ENCODE assay signal across 9 cellular contexts in the genomic region with DNA sequence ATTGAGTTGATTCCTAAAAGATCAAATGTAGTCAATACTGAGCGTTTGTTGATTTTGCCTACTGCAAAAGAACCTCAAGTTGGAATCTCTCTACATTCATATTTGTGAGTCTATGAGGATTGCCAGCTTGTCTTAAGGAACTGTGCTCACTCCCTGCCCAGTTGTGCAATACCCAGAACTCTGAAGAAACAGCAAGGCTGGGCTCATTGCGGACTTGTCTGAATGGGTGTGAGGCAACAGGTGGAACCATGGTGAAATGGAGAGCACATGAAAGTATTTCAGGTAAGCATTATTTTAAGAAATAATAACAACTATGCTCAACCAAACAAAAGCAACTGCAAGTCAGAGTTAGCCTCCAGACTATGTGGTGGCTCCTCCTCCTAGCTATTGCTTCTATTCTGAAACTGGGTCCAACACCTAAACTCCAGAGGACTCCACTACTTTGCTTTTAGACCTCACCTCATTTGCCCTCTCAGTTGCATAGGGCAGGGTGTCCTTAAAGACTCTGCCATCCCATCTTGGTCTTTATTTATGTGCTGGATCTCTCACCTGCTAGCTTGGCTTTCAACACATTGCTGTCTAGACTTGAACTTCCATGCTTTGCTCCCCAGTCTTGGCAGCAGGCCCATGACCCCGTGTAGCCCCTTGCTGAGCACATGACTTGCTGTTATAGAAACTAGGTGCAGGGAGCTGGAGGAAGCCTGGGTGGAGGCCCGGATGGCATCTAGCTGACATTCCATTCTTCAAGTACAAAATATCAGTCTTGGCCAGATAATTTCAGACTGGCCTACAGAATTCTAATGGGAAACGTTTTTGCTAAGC.
DNase-seq lines count a peak whose midpoint lies in the region; FAIRE-seq and TF ChIP-seq lines count a peak whose summit lies in the region.
"Had no signal": no experiment of that assay in that cellular context is flagged by ENCODE, and none has a peak within 500 bp of the region (broad histone marks: within the 10 kb centered on the region; RNA-seq: fewer than 3 reads in every experiment).

No MANE protein-coding gene starts in this region.

- DNase-seq in GM03348 (ENCODE audit: low spot score) (peak; percentile 12), SIG-M5 treated with dmso at 0.1 percent for 504 hours (lab: John Stamatoyannopoulos, UW; ENCODE audit: unreplicated experiment) (peak; percentile 75), glomerular visceral epithelial cell (ENCODE audit: extremely low spot score) (peak; percentile 58), trophoblast cell (peak; percentile 65 to 80), DMS53 treated with DMSO at 0.1 percent for 48 hours (lab: John Stamatoyannopoulos, UW; ENCODE audit: unreplicated experiment) (no peak), GM12891 (ENCODE audit: insufficient read length, low spot score) (no peak), GM10248 (ENCODE audit: extremely low spot score) (no peak), NCI-H187 (lab: John Stamatoyannopoulos, UW) (no peak)
- DNase-seq: NCI-H146 had no signal

- no peaks in the 10 kb centered on the region for H3K79me2 ChIP-seq in trophoblast cell (ENCODE audit: control insufficient read depth, insufficient read depth, low read length, poor library complexity)

- no peak overlapping the region for H2AK5ac ChIP-seq in trophoblast cell (ENCODE audit: low read length)

- H3K4me1 ChIP-seq in trophoblast cell (ENCODE audit: control insufficient read depth in 1 of 2, insufficient read depth in 2 of 2, low read length in 2 of 2): peaks cover 0 to 4% of the 10 kb centered on the region in 2 experiments

- no CpG with 5 or more reads among the region's 5 CpGs for WGBS in trophoblast cell (ENCODE audit: extremely low coverage, insufficient coverage, insufficient read length)

- no peak overlapping the region for H3K9ac ChIP-seq in trophoblast cell (ENCODE audit: low read length)

- no peak overlapping the region for H4K8ac ChIP-seq in trophoblast cell (ENCODE audit: low read depth, low read length)

- no peak overlapping the region for H2BK120ac ChIP-seq in trophoblast cell (ENCODE audit: insufficient read depth, low read length, poor library complexity)

- no peak overlapping the region for H3K23ac ChIP-seq in trophoblast cell (ENCODE audit: low read length)

- TF ChIP-seq POLR2A in GM12891 (IDR thresholded peaks at IDR 0.05; ENCODE audit: low read depth, low read length): no peak

- no peak overlapping the region for H3K27ac ChIP-seq in trophoblast cell (ENCODE audit: low read depth, low read length)

- no peaks in the 10 kb centered on the region for H3K27me3 ChIP-seq in trophoblast cell (ENCODE audit: insufficient read depth, low read length)

- no peak overlapping the region for H3K4me3 ChIP-seq in trophoblast cell (ENCODE audit: low read depth, low read length)

- no peak overlapping the region for H2BK5ac ChIP-seq in trophoblast cell (ENCODE audit: low read depth, low read length, poor library complexity)

- H2AFZ ChIP-seq in trophoblast cell (ENCODE audit: insufficient read depth, low read length, poor library complexity): no peak overlapping the region

- no peak overlapping the region for H2BK12ac ChIP-seq in trophoblast cell (ENCODE audit: low read length)

- no peaks in the 10 kb centered on the region for H3K9me3 ChIP-seq in trophoblast cell (ENCODE audit: insufficient read depth, low read depth, low read length)

- H3K79me1 ChIP-seq in trophoblast cell (ENCODE audit: low read length): no peaks in the 10 kb centered on the region

- no peaks in the 10 kb centered on the region for H3K36me3 ChIP-seq in trophoblast cell (ENCODE audit: control insufficient read depth in 1 of 2, insufficient read depth in 2 of 2, low read length in 2 of 2)

- no peak overlapping the region for H4K12ac ChIP-seq in trophoblast cell (ENCODE audit: low read depth, low read length)

- TF ChIP-seq CTCF in GM10248 (IDR thresholded peaks at IDR 0.05; ENCODE audit: control extremely low read depth, extremely low read depth, low read depth, missing control alignments): no peak

- H3K14ac ChIP-seq in trophoblast cell (ENCODE audit: low read length): no peak overlapping the region

- H3K4me2 ChIP-seq in trophoblast cell (ENCODE audit: low read length): no peak overlapping the region

- POLR2A ChIA-PET in GM10248 (lab: Yijun Ruan, JAX): no interaction called here

- no peak overlapping the region for H3K18ac ChIP-seq in trophoblast cell (ENCODE audit: low read length)

- no peak overlapping the region for H3K4ac ChIP-seq in trophoblast cell (ENCODE audit: low read depth, low read length)

- no peak overlapping the region for H4K91ac ChIP-seq in trophoblast cell (ENCODE audit: low read depth, low read length)

- FAIRE-seq in GM12891 (lab: Jason Lieb, UNC): no peak

- CTCF ChIA-PET in GM10248 (lab: Yijun Ruan, JAX): interaction anchor here (0.9 to 1.9 kb wide), 5 partner anchors 9 to 44 kb away, joined by 3 to 6 read pairs (median 5); no protein-coding TSS in a partner anchor

TF ChIP-seq in GM12891, 5 proteins besides CTCF, POLR2A, EP300 and RAD21:
- TF ChIP-seq POU2F2 (IDR thresholded peaks at IDR 0.05; ENCODE audit: low read depth, low read length) (no peak), PAX5 (IDR thresholded peaks at IDR 0.05; ENCODE audit: insufficient read depth, low read length, severe bottlenecking) (no peak), SPI1 (IDR thresholded peaks at IDR 0.05; ENCODE audit: low read depth, low read length) (no peak), POLR2AphosphoS5 (IDR thresholded peaks at IDR 0.05; ENCODE audit: low read depth, low read length) (no peak), TAF1 (IDR thresholded peaks at IDR 0.05; ENCODE audit: low read depth, low read length) (no peak)

Comparison
In these comparisons a context has a peak if more than half of its experiments do, and no peak if none do; other contexts are left out.
1. DNase-seq: peak in GM03348 (single experiment), SIG-M5 treated with dmso at 0.1 percent for 504 hours (single experiment), glomerular visceral epithelial cell (single experiment) and trophoblast cell (2 of 2); none in DMS53 treated with DMSO at 0.1 percent for 48 hours (single experiment), GM12891 (single experiment), GM10248 (single experiment) and NCI-H187 (0 of 2).